Comparison of ENCODE assay signal across 1 cellular context in the genomic region with DNA sequence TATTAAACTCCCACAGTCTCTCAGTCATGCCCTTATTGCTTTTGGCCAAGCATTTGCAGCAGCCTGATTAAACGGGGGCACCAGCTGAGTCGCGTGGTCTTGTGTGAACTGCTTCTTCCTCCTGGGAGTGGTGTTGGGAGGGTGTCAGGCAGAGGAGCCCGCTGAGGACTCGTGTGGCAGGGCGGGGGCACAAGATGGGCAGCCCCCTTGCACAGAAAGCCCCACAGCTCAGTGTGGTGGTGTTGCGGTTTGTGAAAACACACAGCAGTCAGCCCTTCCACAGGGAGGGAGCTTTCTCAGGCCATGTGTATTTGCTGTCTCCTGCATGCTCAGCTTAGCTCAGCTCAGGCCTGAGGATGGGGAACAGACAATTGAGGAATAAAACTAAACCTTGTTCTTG.
TF ChIP-seq lines count a peak whose summit lies in the region.

No MANE protein-coding gene starts in this region.

TF ChIP-seq in SK-N-SH treated with all-trans-retinoic acid at 6 μM for 48 hours, 23 proteins besides CTCF, POLR2A, EP300 and RAD21 (continued from another document):
- TF ChIP-seq, protein P1, sequence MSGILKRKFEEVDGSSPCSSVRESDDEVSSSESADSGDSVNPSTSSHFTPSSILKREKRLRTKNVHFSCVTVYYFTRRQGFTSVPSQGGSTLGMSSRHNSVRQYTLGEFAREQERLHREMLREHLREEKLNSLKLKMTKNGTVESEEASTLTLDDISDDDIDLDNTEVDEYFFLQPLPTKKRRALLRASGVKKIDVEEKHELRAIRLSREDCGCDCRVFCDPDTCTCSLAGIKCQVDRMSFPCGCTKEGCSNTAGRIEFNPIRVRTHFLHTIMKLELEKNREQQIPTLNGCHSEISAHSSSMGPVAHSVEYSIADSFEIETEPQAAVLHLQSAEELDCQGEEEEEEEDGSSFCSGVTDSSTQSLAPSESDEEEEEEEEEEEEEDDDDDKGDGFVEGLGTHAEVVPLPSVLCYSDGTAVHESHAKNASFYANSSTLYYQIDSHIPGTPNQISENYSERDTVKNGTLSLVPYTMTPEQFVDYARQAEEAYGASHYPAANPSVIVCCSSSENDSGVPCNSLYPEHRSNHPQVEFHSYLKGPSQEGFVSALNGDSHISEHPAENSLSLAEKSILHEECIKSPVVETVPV (CRISPR knock-in tag; IDR thresholded peaks at IDR 0.05), result no peak
- TF ChIP-seq ZNF8 (CRISPR knock-in tag; IDR thresholded peaks at IDR 0.05), result no peak
- TF ChIP-seq, protein P2, sequence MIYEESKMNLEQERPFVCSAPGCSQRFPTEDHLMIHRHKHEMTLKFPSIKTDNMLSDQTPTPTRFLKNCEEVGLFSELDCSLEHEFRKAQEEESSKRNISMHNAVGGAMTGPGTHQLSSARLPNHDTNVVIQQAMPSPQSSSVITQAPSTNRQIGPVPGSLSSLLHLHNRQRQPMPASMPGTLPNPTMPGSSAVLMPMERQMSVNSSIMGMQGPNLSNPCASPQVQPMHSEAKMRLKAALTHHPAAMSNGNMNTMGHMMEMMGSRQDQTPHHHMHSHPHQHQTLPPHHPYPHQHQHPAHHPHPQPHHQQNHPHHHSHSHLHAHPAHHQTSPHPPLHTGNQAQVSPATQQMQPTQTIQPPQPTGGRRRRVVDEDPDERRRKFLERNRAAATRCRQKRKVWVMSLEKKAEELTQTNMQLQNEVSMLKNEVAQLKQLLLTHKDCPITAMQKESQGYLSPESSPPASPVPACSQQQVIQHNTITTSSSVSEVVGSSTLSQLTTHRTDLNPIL (CRISPR knock-in tag; IDR thresholded peaks at IDR 0.05; ENCODE audit: low read depth), result no peak
- no peak for TF ChIP-seq CSDC2 (CRISPR knock-in tag; IDR thresholded peaks at IDR 0.05)
TF ChIP-seq in SK-N-SH treated with all-trans-retinoic acid at 6 μM for 48 hours: peak in this region for 0.
